21 cellular contexts compared by ENCODE assay signal in the genomic region with DNA sequence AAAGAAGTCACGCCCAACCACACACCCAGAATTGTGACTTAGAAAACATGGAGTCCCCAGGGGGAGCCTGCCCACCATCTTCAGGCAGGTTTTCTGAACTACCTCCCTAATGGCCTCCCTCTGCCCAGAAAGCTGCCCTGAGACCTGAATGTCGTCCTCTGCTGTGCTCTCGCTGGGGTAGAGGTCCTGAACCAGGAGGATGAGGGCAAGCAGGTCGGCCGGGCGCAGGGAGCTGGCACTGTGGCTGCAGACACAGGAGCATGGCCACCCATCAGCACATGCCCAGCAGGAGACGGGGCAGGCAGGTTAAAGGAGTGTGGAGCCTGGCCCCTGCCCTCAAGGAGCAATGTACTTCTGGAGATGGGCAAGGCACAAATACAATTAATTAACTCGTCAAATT.
"Had no signal": no experiment of that assay in that cellular context is flagged by ENCODE, and none has a peak within 500 bp of the region (broad histone marks: within the 10 kb centered on the region; RNA-seq: fewer than 3 reads in every experiment).

No MANE protein-coding gene starts in this region.

- ATAC-seq: activated naive CD4-positive, alpha-beta T cell treated with anti-CD3 and anti-CD28 coated beads, Interleukin-2, amount 50 U/mL, for 72 hours; activated naive CD8-positive, alpha-beta T cell treated with anti-CD3 and anti-CD28 coated beads, Interleukin-2, amount 50 U/mL, for 24 hours; activated T-cell treated with anti-CD3 and anti-CD28 coated beads, Interleukin-2, amount 50 U/mL, for 72 hours; body of pancreas; K562 had no signal

- H3K4me3 Mint-ChIP-seq: activated CD4-positive, alpha-beta memory T cell treated with anti-CD3 and anti-CD28 coated beads for 36 hours; activated CD4-positive, alpha-beta T cell treated with anti-CD3 and anti-CD28 coated beads, Interleukin-2, amount 10 ng/mL, durations not matched to agents 7 days and 5 days; activated naive CD8-positive, alpha-beta T cell treated with anti-CD3 and anti-CD28 coated beads, Interleukin-2, amount 50 U/mL, for 24 hours; activated T-cell treated with anti-CD3 and anti-CD28 coated beads, Interleukin-2, amount 50 U/mL, for 72 hours; central memory CD8-positive, alpha-beta T cell; T-helper 1 cell treated with Interleukin-12 subunit alpha and Interleukin-12 subunit beta and Interleukin-4 antibody, amounts not matched to agents 30 μg/mL and 1 μg/mL, for 36 hours had no signal

- H3K27ac Mint-ChIP-seq: activated CD4-positive, alpha-beta memory T cell treated with anti-CD3 and anti-CD28 coated beads for 36 hours; activated CD4-positive, alpha-beta T cell treated with anti-CD3 and anti-CD28 coated beads, Interleukin-2, amount 10 ng/mL, durations not matched to agents 7 days and 5 days; activated T-cell treated with anti-CD3 and anti-CD28 coated beads, Interleukin-2, amount 50 U/mL, for 72 hours; T-helper 1 cell treated with Interleukin-12 subunit alpha and Interleukin-12 subunit beta and Interleukin-4 antibody, amounts not matched to agents 30 μg/mL and 1 μg/mL, for 36 hours had no signal

- H3K4me1 Mint-ChIP-seq: activated CD4-positive, alpha-beta T cell treated with anti-CD3 and anti-CD28 coated beads, Interleukin-2, amount 10 ng/mL, durations not matched to agents 7 days and 5 days; activated naive CD8-positive, alpha-beta T cell treated with anti-CD3 and anti-CD28 coated beads, Interleukin-2, amount 50 U/mL, for 24 hours had no signal

- H3K27me3 Mint-ChIP-seq: activated CD4-positive, alpha-beta memory T cell treated with anti-CD3 and anti-CD28 coated beads for 36 hours; activated CD4-positive, alpha-beta T cell treated with anti-CD3 and anti-CD28 coated beads, Interleukin-2, amount 10 ng/mL, durations not matched to agents 7 days and 5 days; activated naive CD8-positive, alpha-beta T cell treated with anti-CD3 and anti-CD28 coated beads, Interleukin-2, amount 50 U/mL, for 24 hours; central memory CD8-positive, alpha-beta T cell had no signal

- H3K9me3 ChIP-seq: ascending aorta, body of pancreas, Peyer's patch had no signal

- H3K27ac ChIP-seq: ascending aorta, body of pancreas, Peyer's patch had no signal

- DNase-seq: activated CD4-positive, alpha-beta memory T cell treated with anti-CD3 and anti-CD28 coated beads for 36 hours; activated CD4-positive, alpha-beta T cell treated with anti-CD3 and anti-CD28 coated beads, Interleukin-2, amount 10 ng/mL, durations not matched to agents 7 days and 5 days; activated CD4-positive, CD25-positive, alpha-beta regulatory T cell treated with anti-CD3 and anti-CD28 coated beads, Interleukin-2, amount 50 U/mL, for 72 hours; activated CD8-positive, alpha-beta memory T cell treated with anti-CD3 and anti-CD28 coated beads for 24 hours; activated naive CD8-positive, alpha-beta T cell treated with anti-CD3 and anti-CD28 coated beads, Interleukin-2, amount 50 U/mL, for 24 hours; activated T-cell treated with anti-CD3 and anti-CD28 coated beads, Interleukin-2, amount 50 U/mL, for 72 hours; amniotic stem cell; body of pancreas; Karpas-422; NCI-H1105 treated with DMSO at 0.1 percent for 48 hours; NCI-H1436 treated with DMSO at 0.1 percent for 48 hours; NCI-H187; NCI-H2081; NCI-H510A treated with DMSO at 0.1 percent for 48 hours; Peyer's patch; SHP77 treated with DMSO at 0.1 percent for 48 hours had no signal

- H3K27me3 ChIP-seq: ascending aorta, body of pancreas, Peyer's patch had no signal

- H3K4me3 ChIP-seq: ascending aorta, body of pancreas, K562, Peyer's patch had no signal

- H3K9me3 Mint-ChIP-seq: activated naive CD8-positive, alpha-beta T cell treated with anti-CD3 and anti-CD28 coated beads, Interleukin-2, amount 50 U/mL, for 24 hours; central memory CD8-positive, alpha-beta T cell had no signal

- H3K4me1 ChIP-seq: ascending aorta, body of pancreas, Peyer's patch had no signal
